In the genomic region with DNA sequence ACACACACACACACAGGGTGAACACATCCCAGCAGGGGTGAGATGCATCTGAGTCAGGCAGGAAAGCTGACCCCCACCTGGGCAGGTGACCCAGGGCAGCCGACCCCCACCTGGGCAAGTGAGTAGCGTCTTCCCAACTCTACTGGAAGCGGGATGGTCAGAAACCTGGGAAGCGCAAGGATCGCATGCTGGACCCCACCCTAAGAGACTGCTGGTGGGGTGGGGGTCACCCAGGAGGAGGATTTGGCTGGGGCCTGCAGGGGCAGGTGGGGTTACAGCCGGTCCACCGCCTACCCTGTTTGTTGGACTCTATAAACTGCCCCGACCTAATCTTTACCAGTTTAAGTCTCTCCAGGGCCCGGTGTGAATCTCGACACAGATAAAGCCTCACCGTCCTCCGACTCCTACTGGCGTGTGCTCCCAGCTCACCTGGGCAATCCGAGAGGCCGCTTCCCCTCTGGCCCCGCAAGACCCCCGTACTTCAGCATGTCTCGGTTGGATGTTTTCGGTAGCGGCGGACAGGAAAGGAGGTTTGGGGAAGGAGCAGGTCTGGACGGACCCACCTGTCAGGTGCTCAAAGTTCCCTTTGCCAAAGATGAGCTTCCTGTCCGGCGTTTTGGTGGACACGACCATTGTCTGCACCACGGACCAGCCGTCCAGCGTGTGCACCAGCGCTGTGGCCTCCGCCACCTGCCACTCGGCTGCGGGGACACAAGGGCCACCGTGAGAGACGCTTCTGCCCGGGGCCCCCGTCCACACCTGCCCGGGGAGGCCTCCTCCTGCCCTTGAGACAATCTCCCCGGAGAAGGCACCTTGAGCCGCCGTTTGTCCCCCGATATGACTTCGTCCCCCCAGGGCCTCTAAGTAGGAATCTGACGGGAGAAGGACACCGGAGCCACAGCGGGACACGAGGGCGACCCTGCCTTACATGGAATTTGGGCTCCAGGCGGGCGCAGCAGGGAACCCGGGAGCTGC, we compare ENCODE assay signal across 12 cellular contexts. TPM values are rescaled to one million over a fixed set of nuclear protein-coding genes. Genes with fewer than 3 reads are reported as not detected.
DNase-seq lines count a peak whose midpoint lies in the region; ATAC-seq, FAIRE-seq and TF ChIP-seq lines count a peak whose summit lies in the region.
"Had no signal": no experiment of that assay in that cellular context is flagged by ENCODE, and none has a peak within 500 bp of the region (broad histone marks: within the 10 kb centered on the region; RNA-seq: fewer than 3 reads in every experiment).

No MANE protein-coding gene starts in this region.

- no peak for TF ChIP-seq CTCF in HepG2 (CRISPR knock-in tag; IDR thresholded peaks at IDR 0.05)

- no peaks in the 10 kb centered on the region for H3K27me3 Mint-ChIP-seq in activated naive CD4-positive, alpha-beta T cell treated with anti-CD3 and anti-CD28 coated beads, Interleukin-2, amount 10 ng/mL, durations not matched to agents 7 days and 5 days
- H3K27me3 Mint-ChIP-seq in activated CD8-positive, alpha-beta T cell treated with anti-CD3 and anti-CD28 coated beads, Interleukin-2, amount 10 ng/mL, durations not matched to agents 7 days and 5 days (ENCODE audit: low read depth), result no peaks in the 10 kb centered on the region
- no peaks in the 10 kb centered on the region for H3K27me3 Mint-ChIP-seq in stimulated activated naive CD8-positive, alpha-beta T cell treated with anti-CD3 and anti-CD28 coated beads, Interleukin-15, amount 100 ng/mL, for 72 hours

- H2AFZ ChIP-seq in HepG2 (ENCODE audit: low read length), result no peak overlapping the region

- FAIRE-seq in HepG2 (lab: Jason Lieb, UNC), result no peak

- peaks cover 19% of the 10 kb centered on the region for H3K4me1 Mint-ChIP-seq in activated naive CD4-positive, alpha-beta T cell treated with anti-CD3 and anti-CD28 coated beads, Interleukin-2, amount 10 ng/mL, durations not matched to agents 7 days and 5 days
- H3K4me1 Mint-ChIP-seq in activated CD8-positive, alpha-beta T cell treated with anti-CD3 and anti-CD28 coated beads, Interleukin-2, amount 10 ng/mL, durations not matched to agents 7 days and 5 days (ENCODE audit: low read depth), result peaks cover 13% of the 10 kb centered on the region
- peaks cover 13% of the 10 kb centered on the region for H3K4me1 Mint-ChIP-seq in stimulated activated naive CD8-positive, alpha-beta T cell treated with anti-CD3 and anti-CD28 coated beads, Interleukin-15, amount 100 ng/mL, for 72 hours

- no peak for DNase-seq in activated naive CD4-positive, alpha-beta T cell treated with anti-CD3 and anti-CD28 coated beads, Interleukin-2, amount 10 ng/mL, durations not matched to agents 7 days and 5 days
- DNase-seq in activated naive CD4-positive, alpha-beta T cell treated with anti-CD3 and anti-CD28 coated beads, Interleukin-2, amount 50 U/mL, for 16 hours, result no peak
- no peak for DNase-seq in activated CD8-positive, alpha-beta T cell treated with anti-CD3 and anti-CD28 coated beads, Interleukin-2, amount 10 ng/mL, durations not matched to agents 7 days and 5 days
- DNase-seq in HepG2 (ENCODE audit: low spot score) (no peak), SW480 (ENCODE audit: low spot score) (no peak), retina (no peak)
- DNase-seq in stimulated activated naive CD8-positive, alpha-beta T cell treated with anti-CD3 and anti-CD28 coated beads, Interleukin-15, amount 100 ng/mL, for 72 hours, result no peak
- DNase-seq: activated CD4-positive, alpha-beta T cell treated with anti-CD3 and anti-CD28 coated beads for 4 hours; brain microvascular endothelial cell; NCI-H2029 treated with DMSO at 0.1 percent for 48 hours had no signal

- POLR2A ChIA-PET in activated CD8-positive, alpha-beta T cell treated with anti-CD3 and anti-CD28 coated beads, Interleukin-2, amount 10 ng/mL, durations not matched to agents 7 days and 5 days (lab: Charles Lee), result no interaction called here
- POLR2A ChIA-PET in HepG2 (lab: Yijun Ruan, JAX), result no interaction called here

- H3K4me3 ChIP-seq in HepG2 (replicated peaks in 1 of 3; ENCODE audit: insufficient read depth in 1 of 3, low read depth in 2 of 3, low read length in 3 of 3), result no peak overlapping the region

- in situ Hi-C loops in HepG2 (cut with HindIII; ENCODE audit: extremely low pct_ligation_motif_present, low pct_unique_long_range_greater_than_20kb), result loop anchor here (5.0 kb wide), 1 partner anchor 39 kb away; no protein-coding TSS in a partner anchor

- BruUV-seq in HepG2 (replicated peaks; lab: Mats Ljungman, UMichigan), result TSS peak; percentile 33

- H3K27me3 ChIP-seq in HepG2 (ENCODE audit: control insufficient read depth in 1 of 2, insufficient read depth in 2 of 2, low read length in 2 of 2), result no peaks in the 10 kb centered on the region
- H3K27me3 ChIP-seq: brain microvascular endothelial cell had no signal

- H3K79me2 ChIP-seq in HepG2 (ENCODE audit: insufficient read depth, low read length), result peaks cover 9% of the 10 kb centered on the region

- no peaks in the 10 kb centered on the region for H3K9me3 Mint-ChIP-seq in activated naive CD4-positive, alpha-beta T cell treated with anti-CD3 and anti-CD28 coated beads, Interleukin-2, amount 10 ng/mL, durations not matched to agents 7 days and 5 days
- no peaks in the 10 kb centered on the region for H3K9me3 Mint-ChIP-seq in activated CD8-positive, alpha-beta T cell treated with anti-CD3 and anti-CD28 coated beads, Interleukin-2, amount 10 ng/mL, durations not matched to agents 7 days and 5 days (ENCODE audit: insufficient read depth)
- H3K9me3 Mint-ChIP-seq in stimulated activated naive CD8-positive, alpha-beta T cell treated with anti-CD3 and anti-CD28 coated beads, Interleukin-15, amount 100 ng/mL, for 72 hours, result no peaks in the 10 kb centered on the region

- no peak for TF ChIP-seq RAD21 in HepG2 (CRISPR knock-in tag; IDR thresholded peaks at IDR 0.05)

- peaks cover 6% of the 10 kb centered on the region; the same call in 1 of the 2 replicates for H4K20me1 ChIP-seq in HepG2 (ENCODE audit: insufficient read depth, low read length)

- intact Hi-C loops in HepG2 (cut with micrococcal nuclease; ENCODE audit: unreplicated experiment), result loop anchor here (5.0 kb wide), 1 partner anchor 39 kb away; no protein-coding TSS in a partner anchor

- TF ChIP-seq EP300 in HepG2 (IDR thresholded peaks at IDR 0.05; ENCODE audit: low read depth in 2 of 2, low read length in 2 of 2), result no peak
- TF ChIP-seq EP300 in HepG2 (CRISPR knock-in tag; IDR thresholded peaks at IDR 0.05; ENCODE audit: borderline replicate concordance), result no peak

- no peak for TF ChIP-seq POLR2A in HepG2 (IDR thresholded peaks at IDR 0.05; ENCODE audit: insufficient read depth in 1 of 2, low read depth in 2 of 2, low read length in 2 of 2)

- 0 out of 2 replicates have a peak overlapping the region, but pooled peaks have one; percentile 18 for H3K4me2 ChIP-seq in HepG2 (ENCODE audit: low read depth, low read length)

- H3K27ac Mint-ChIP-seq in activated naive CD4-positive, alpha-beta T cell treated with anti-CD3 and anti-CD28 coated beads, Interleukin-2, amount 10 ng/mL, durations not matched to agents 7 days and 5 days, result peak overlapping the region; percentile 77
- H3K27ac Mint-ChIP-seq in activated CD8-positive, alpha-beta T cell treated with anti-CD3 and anti-CD28 coated beads, Interleukin-2, amount 10 ng/mL, durations not matched to agents 7 days and 5 days, result peak overlapping the region; percentile 55
- H3K27ac Mint-ChIP-seq in stimulated activated naive CD8-positive, alpha-beta T cell treated with anti-CD3 and anti-CD28 coated beads, Interleukin-15, amount 100 ng/mL, for 72 hours, result no peak overlapping the region

- CTCF ChIA-PET in activated naive CD4-positive, alpha-beta T cell treated with anti-CD3 and anti-CD28 coated beads, Interleukin-2, amount 10 ng/mL, durations not matched to agents 7 days and 5 days (lab: Charles Lee), result no interaction called here
- CTCF ChIA-PET in activated CD8-positive, alpha-beta T cell treated with anti-CD3 and anti-CD28 coated beads, Interleukin-2, amount 10 ng/mL, durations not matched to agents 7 days and 5 days (lab: Charles Lee), result no interaction called here
- CTCF ChIA-PET in HepG2 (lab: Yijun Ruan, JAX; ENCODE audit: low intra/inter-chr PET ratio, low total read pairs), result no interaction called here

- peaks cover 11% of the 10 kb centered on the region for H3K4me1 ChIP-seq in HepG2 (ENCODE audit: insufficient read depth, low read length)

- peak overlapping the region; percentile 40 for H3K27ac ChIP-seq in HepG2 (ENCODE audit: extremely low read length, insufficient read depth, low read length)
- H3K27ac ChIP-seq: brain microvascular endothelial cell, C4-2B had no signal

- ATAC-seq in activated CD8-positive, alpha-beta T cell treated with anti-CD3 and anti-CD28 coated beads, Interleukin-2, amount 10 ng/mL, durations not matched to agents 7 days and 5 days, result no peak
- no peak for ATAC-seq in HepG2
- no peak for ATAC-seq in stimulated activated naive CD8-positive, alpha-beta T cell treated with anti-CD3 and anti-CD28 coated beads, Interleukin-15, amount 100 ng/mL, for 72 hours
- no peak for ATAC-seq in HG02884 (IDR thresholded peaks at IDR 0.05; ENCODE audit: unreplicated experiment)

- 98% methylated on average over 32 of the region's 50 CpGs for WGBS in HepG2 (ENCODE audit: low lambda C conversion rate)

- H3K9ac ChIP-seq in HepG2 (ENCODE audit: insufficient read depth, low read depth, low read length), result no peak overlapping the region

- H3K9me3 ChIP-seq in HepG2 (ENCODE audit: low read length), result no peaks in the 10 kb centered on the region

- H3K36me3 ChIP-seq in HepG2 (replicated peaks in 1 of 2; ENCODE audit: control insufficient read depth in 1 of 2, insufficient read depth in 2 of 2, low read length in 2 of 2), result peaks cover 13 to 44% of the 10 kb centered on the region in 2 experiments; a peak in 4 of 5 replicates

- peak overlapping the region; percentile 54 for H3K4me3 Mint-ChIP-seq in activated naive CD4-positive, alpha-beta T cell treated with anti-CD3 and anti-CD28 coated beads, Interleukin-2, amount 10 ng/mL, durations not matched to agents 7 days and 5 days
- H3K4me3 Mint-ChIP-seq in activated CD8-positive, alpha-beta T cell treated with anti-CD3 and anti-CD28 coated beads, Interleukin-2, amount 10 ng/mL, durations not matched to agents 7 days and 5 days, result peak overlapping the region; percentile 49
- H3K4me3 Mint-ChIP-seq in stimulated activated naive CD8-positive, alpha-beta T cell treated with anti-CD3 and anti-CD28 coated beads, Interleukin-15, amount 100 ng/mL, for 72 hours, result peak overlapping the region; percentile 72 to 78

- H3K36me3 Mint-ChIP-seq in activated naive CD4-positive, alpha-beta T cell treated with anti-CD3 and anti-CD28 coated beads, Interleukin-2, amount 10 ng/mL, durations not matched to agents 7 days and 5 days, result peaks cover 24% of the 10 kb centered on the region
- H3K36me3 Mint-ChIP-seq in activated CD8-positive, alpha-beta T cell treated with anti-CD3 and anti-CD28 coated beads, Interleukin-2, amount 10 ng/mL, durations not matched to agents 7 days and 5 days (ENCODE audit: low read depth), result peaks cover 25% of the 10 kb centered on the region

RNA-seq across cellular contexts. Expression of a gene that starts 2.0 kb away (rescaled TPM):
- total RNA-seq in activated CD8-positive, alpha-beta T cell treated with anti-CD3 and anti-CD28 coated beads, Interleukin-2, amount 10 ng/mL, durations not matched to agents 7 days and 5 days, result 10 to 100 TPM; 55.7 to 59.9 TPM
- 35.6 and 39.6 TPM in 2 replicates for total RNA-seq in HepG2 (2016; rRNA removed; fragmentation: Illumina TruSeq; extraction: Trizol)
- 33.9 and 34.6 TPM in 2 replicates for total RNA-seq in HepG2 (2016; cell fraction: cytosol; rRNA removed; fragmentation: Illumina TruSeq; extraction: Trizol; ENCODE audit: low read depth)
- 32.3 and 41.0 TPM in 2 replicates for total RNA-seq in HepG2 (2016; cell fraction: insoluble cytoplasmic fraction; rRNA removed; fragmentation: Illumina TruSeq; extraction: Trizol)
- total RNA-seq in HepG2 (2016; cell fraction: membrane; rRNA removed; fragmentation: Illumina TruSeq; extraction: Trizol), result 50.6 and 52.4 TPM in 2 replicates
- total RNA-seq in HepG2 (2016; cell fraction: nucleus; rRNA removed; fragmentation: Illumina TruSeq; extraction: Trizol), result 17.0 and 20.4 TPM in 2 replicates
- 20.2 and 22.1 TPM in 2 replicates for polyA plus RNA-seq in HepG2 (2011; rRNA removed)
- 18.4 and 31.3 TPM in 2 replicates for polyA plus RNA-seq in HepG2 (2011; cell fraction: cytosol; rRNA removed)
- polyA plus RNA-seq in HepG2 (2011; cell fraction: nucleus; rRNA removed), result 29.4 and 36.8 TPM in 2 replicates
- polyA plus RNA-seq in HepG2 (2012), result 16.6 and 18.3 TPM in 2 replicates
- polyA plus RNA-seq in HepG2 (2016; cell fraction: cytosol; fragmentation: Illumina TruSeq; extraction: Trizol; ENCODE audit: low read depth), result 46.6 and 50.3 TPM in 2 replicates
- 38.1 and 42.7 TPM in 2 replicates for polyA plus RNA-seq in HepG2 (2016; cell fraction: insoluble cytoplasmic fraction; fragmentation: Illumina TruSeq; extraction: Trizol; ENCODE audit: low read depth)
- polyA plus RNA-seq in HepG2 (2016; cell fraction: membrane; fragmentation: Illumina TruSeq; extraction: Trizol; ENCODE audit: low read depth), result 50.6 and 54.4 TPM in 2 replicates
- 41.5 and 48.9 TPM in 2 replicates for polyA plus RNA-seq in HepG2 (2016; cell fraction: nucleus; fragmentation: Illumina TruSeq; extraction: Trizol; ENCODE audit: insufficient read depth, low read depth)
- 14.7 and 27.7 TPM in 2 replicates for polyA minus RNA-seq in HepG2 (2011; rRNA and poly(A)+ RNA removed; ENCODE audit: low replicate concordance)
- 10.6 and 14.2 TPM in 2 replicates for polyA minus RNA-seq in HepG2 (2011; cell fraction: cytosol; rRNA and poly(A)+ RNA removed)
- polyA minus RNA-seq in HepG2 (2011; cell fraction: nucleus; rRNA and poly(A)+ RNA removed), result 4.7 and 7.2 TPM in 2 replicates

RNA-seq across cellular contexts. Expression of a gene that starts 35.5 kb away (rescaled TPM):
- 10 to 100 TPM; 44.5 to 50.2 TPM for total RNA-seq in activated CD8-positive, alpha-beta T cell treated with anti-CD3 and anti-CD28 coated beads, Interleukin-2, amount 10 ng/mL, durations not matched to agents 7 days and 5 days
- 87.7 and 111 TPM in 2 replicates for total RNA-seq in HepG2 (2016; rRNA removed; fragmentation: Illumina TruSeq; extraction: Trizol)
- 14.7 and 15.6 TPM in 2 replicates for total RNA-seq in HepG2 (2016; cell fraction: cytosol; rRNA removed; fragmentation: Illumina TruSeq; extraction: Trizol; ENCODE audit: low read depth)
- 93.5 and 100 TPM in 2 replicates for total RNA-seq in HepG2 (2016; cell fraction: insoluble cytoplasmic fraction; rRNA removed; fragmentation: Illumina TruSeq; extraction: Trizol)
- 44.6 and 46.3 TPM in 2 replicates for total RNA-seq in HepG2 (2016; cell fraction: membrane; rRNA removed; fragmentation: Illumina TruSeq; extraction: Trizol)
- 61.7 and 72.3 TPM in 2 replicates for total RNA-seq in HepG2 (2016; cell fraction: nucleus; rRNA removed; fragmentation: Illumina TruSeq; extraction: Trizol)
- polyA plus RNA-seq in HepG2 (2011; rRNA removed), result 153 and 202 TPM in 2 replicates
- polyA plus RNA-seq in HepG2 (2011; cell fraction: cytosol; rRNA removed), result 97.5 and 98.8 TPM in 2 replicates
- polyA plus RNA-seq in HepG2 (2011; cell fraction: nucleus; rRNA removed), result 373 and 416 TPM in 2 replicates
- polyA plus RNA-seq in HepG2 (2012), result 118 and 196 TPM in 2 replicates
- 10.9 TPM in 2 replicates for polyA plus RNA-seq in HepG2 (2016; cell fraction: cytosol; fragmentation: Illumina TruSeq; extraction: Trizol; ENCODE audit: low read depth)
- 71.2 and 91.8 TPM in 2 replicates for polyA plus RNA-seq in HepG2 (2016; cell fraction: insoluble cytoplasmic fraction; fragmentation: Illumina TruSeq; extraction: Trizol; ENCODE audit: low read depth)
- 29.2 and 29.4 TPM in 2 replicates for polyA plus RNA-seq in HepG2 (2016; cell fraction: membrane; fragmentation: Illumina TruSeq; extraction: Trizol; ENCODE audit: low read depth)
- 178 and 219 TPM in 2 replicates for polyA plus RNA-seq in HepG2 (2016; cell fraction: nucleus; fragmentation: Illumina TruSeq; extraction: Trizol; ENCODE audit: insufficient read depth, low read depth)
- polyA minus RNA-seq in HepG2 (2011; rRNA and poly(A)+ RNA removed; ENCODE audit: low replicate concordance), result 70.5 and 467 TPM in 2 replicates
- 116 and 195 TPM in 2 replicates for polyA minus RNA-seq in HepG2 (2011; cell fraction: cytosol; rRNA and poly(A)+ RNA removed)
- 115 and 118 TPM in 2 replicates for polyA minus RNA-seq in HepG2 (2011; cell fraction: nucleus; rRNA and poly(A)+ RNA removed)

Comparison
In these comparisons a context has a peak if more than half of its experiments do, and no peak if none do; other contexts are left out.
1. H3K27ac Mint-ChIP-seq: peak in activated naive CD4-positive, alpha-beta T cell treated with anti-CD3 and anti-CD28 coated beads, Interleukin-2, amount 10 ng/mL, durations not matched to agents 7 days and 5 days (single experiment) and activated CD8-positive, alpha-beta T cell treated with anti-CD3 and anti-CD28 coated beads, Interleukin-2, amount 10 ng/mL, durations not matched to agents 7 days and 5 days (single experiment); none in stimulated activated naive CD8-positive, alpha-beta T cell treated with anti-CD3 and anti-CD28 coated beads, Interleukin-15, amount 100 ng/mL, for 72 hours (0 of 2).
2. Peak in every context shown above with its lines, with median percentiles within 50 percentile points of each other: H3K4me3 Mint-ChIP-seq.